In the genomic region with DNA sequence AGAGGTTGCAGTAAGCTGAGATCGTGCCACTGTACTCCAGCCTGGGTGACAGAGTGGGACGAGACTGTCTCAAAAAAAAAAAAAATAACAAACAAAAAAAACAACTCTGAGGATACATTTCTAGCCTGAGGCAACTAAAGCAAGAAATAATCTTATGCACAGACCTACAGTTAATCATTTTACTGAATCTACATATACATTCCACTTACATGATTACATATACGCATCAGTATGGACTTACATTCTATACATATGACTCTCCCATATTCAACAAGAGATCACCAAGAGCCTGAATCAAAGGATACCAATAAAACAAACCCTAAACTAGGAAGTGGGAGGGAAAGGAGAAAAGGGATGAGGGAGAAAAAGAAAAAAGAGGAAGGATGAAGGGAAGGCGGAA, we compare ENCODE assay signal across 8 cellular contexts. TPM values are rescaled to one million over a fixed set of nuclear protein-coding genes. Genes with fewer than 3 reads are reported as not detected.
A peak's percentile ranks its signal among the peaks of the same experiment; 100 is the strongest.
DNase-seq lines count a peak whose midpoint lies in the region; ATAC-seq and TF ChIP-seq lines count a peak whose summit lies in the region.

No MANE protein-coding gene starts in this region.

- no peak overlapping the region for H3K27ac ChIP-seq in left ventricle myocardium inferior (replicated peaks)
- no peak overlapping the region for H3K27ac ChIP-seq in upper lobe of right lung
- H3K27ac ChIP-seq in right cardiac atrium (ENCODE audit: low read length): no peak overlapping the region

- no peak overlapping the region for H3K9ac ChIP-seq in iPS-15b (ENCODE audit: low read depth, low read length)

- peaks cover 27% of the 10 kb centered on the region for H3K4me1 ChIP-seq in left ventricle myocardium inferior
- H3K4me1 ChIP-seq in iPS-15b (ENCODE audit: control insufficient read depth, insufficient read depth, low read length): no peaks in the 10 kb centered on the region
- peaks cover 16% of the 10 kb centered on the region for H3K4me1 ChIP-seq in upper lobe of right lung
- H3K4me1 ChIP-seq in right cardiac atrium (ENCODE audit: control insufficient read depth, insufficient read depth, low read length): peaks cover 2% of the 10 kb centered on the region

- H3K4me1 Mint-ChIP-seq in activated CD8-positive, alpha-beta T cell treated with anti-CD3 and anti-CD28 coated beads, Interleukin-2, amount 10 ng/mL, durations not matched to agents 7 days and 5 days (ENCODE audit: low read depth): peaks cover 44% of the 10 kb centered on the region

- peak overlapping the region; percentile 93 for H3K27ac Mint-ChIP-seq in activated CD8-positive, alpha-beta T cell treated with anti-CD3 and anti-CD28 coated beads, Interleukin-2, amount 10 ng/mL, durations not matched to agents 7 days and 5 days

- CTCF ChIA-PET in activated CD8-positive, alpha-beta T cell treated with anti-CD3 and anti-CD28 coated beads, Interleukin-2, amount 10 ng/mL, durations not matched to agents 7 days and 5 days (lab: Charles Lee): interaction anchor here (0.8 to 3.9 kb wide), 3 partner anchors 51 to 427 kb away, joined by 3 to 26 read pairs (median 12); a partner anchor contains a TSS

- peaks cover 57% of the 10 kb centered on the region for H3K36me3 Mint-ChIP-seq in activated CD8-positive, alpha-beta T cell treated with anti-CD3 and anti-CD28 coated beads, Interleukin-2, amount 10 ng/mL, durations not matched to agents 7 days and 5 days (ENCODE audit: low read depth)

- no peaks in the 10 kb centered on the region for H3K27me3 Mint-ChIP-seq in activated CD8-positive, alpha-beta T cell treated with anti-CD3 and anti-CD28 coated beads, Interleukin-2, amount 10 ng/mL, durations not matched to agents 7 days and 5 days (ENCODE audit: low read depth)

- intact Hi-C loops in left ventricle myocardium inferior (cut with micrococcal nuclease): no loop called here
- intact Hi-C loops in Right ventricle myocardium superior (cut with DNase I): loop anchor here (5.0 kb wide), 1 partner anchor 49 kb away; a partner anchor contains a TSS
- intact Hi-C loops in upper lobe of right lung (cut with DNase I): no loop called here
- intact Hi-C loops in right cardiac atrium (cut with DNase I): no loop called here

- no peak for ATAC-seq in Right ventricle myocardium superior (ENCODE audit: poor library complexity)
- no peak for ATAC-seq in activated CD8-positive, alpha-beta T cell treated with anti-CD3 and anti-CD28 coated beads, Interleukin-2, amount 10 ng/mL, durations not matched to agents 7 days and 5 days
- ATAC-seq in upper lobe of right lung: no peak
- ATAC-seq in right cardiac atrium: no peak
- no peak for ATAC-seq in HG03439 (IDR thresholded peaks at IDR 0.05; ENCODE audit: unreplicated experiment)
- no peak for ATAC-seq in GM19467 (IDR thresholded peaks at IDR 0.05; ENCODE audit: unreplicated experiment)

- DNase-seq in left ventricle myocardium inferior (no peak), Right ventricle myocardium superior (no peak), upper lobe of right lung (no peak), right cardiac atrium (no peak)
- DNase-seq in activated CD8-positive, alpha-beta T cell treated with anti-CD3 and anti-CD28 coated beads, Interleukin-2, amount 10 ng/mL, durations not matched to agents 7 days and 5 days: no peak

- H3K9me3 Mint-ChIP-seq in activated CD8-positive, alpha-beta T cell treated with anti-CD3 and anti-CD28 coated beads, Interleukin-2, amount 10 ng/mL, durations not matched to agents 7 days and 5 days (ENCODE audit: insufficient read depth): no peaks in the 10 kb centered on the region

- H3K27me3 ChIP-seq in left ventricle myocardium inferior (ENCODE audit: low read depth): no peaks in the 10 kb centered on the region
- no peaks in the 10 kb centered on the region for H3K27me3 ChIP-seq in iPS-15b (ENCODE audit: control insufficient read depth, insufficient read depth, low read length)
- no peaks in the 10 kb centered on the region for H3K27me3 ChIP-seq in upper lobe of right lung
- H3K27me3 ChIP-seq in right cardiac atrium (ENCODE audit: control insufficient read depth, insufficient read depth): no peaks in the 10 kb centered on the region

- H3K36me3 ChIP-seq in left ventricle myocardium inferior: peaks cover 12% of the 10 kb centered on the region
- H3K36me3 ChIP-seq in iPS-15b (ENCODE audit: control insufficient read depth, insufficient read depth, low read length): peaks cover 10% of the 10 kb centered on the region
- no peaks in the 10 kb centered on the region for H3K36me3 ChIP-seq in upper lobe of right lung

- 88% methylated on average over 4 of the region's 4 CpGs for WGBS in right cardiac atrium

- TF ChIP-seq CTCF in left ventricle myocardium inferior (IDR thresholded peaks at IDR 0.05; ENCODE audit: borderline replicate concordance) (no peak), upper lobe of right lung (IDR thresholded peaks at IDR 0.05) (no peak)

- H3K4me3 ChIP-seq in left ventricle myocardium inferior (peak overlapping the region; percentile 75), iPS-15b (ENCODE audit: low read depth, low read length) (peak overlapping the region; percentile 99), upper lobe of right lung (peak overlapping the region; percentile 82), right cardiac atrium (ENCODE audit: low read length) (no peak overlapping the region)

- no peaks in the 10 kb centered on the region for H3K9me3 ChIP-seq in left ventricle myocardium inferior (replicated peaks)
- H3K9me3 ChIP-seq in iPS-15b (ENCODE audit: control insufficient read depth, insufficient read depth, low read length): no peaks in the 10 kb centered on the region
- H3K9me3 ChIP-seq in upper lobe of right lung: no peaks in the 10 kb centered on the region
- no peaks in the 10 kb centered on the region for H3K9me3 ChIP-seq in right cardiac atrium (ENCODE audit: control insufficient read depth, low read length)

- POLR2A ChIA-PET in activated CD8-positive, alpha-beta T cell treated with anti-CD3 and anti-CD28 coated beads, Interleukin-2, amount 10 ng/mL, durations not matched to agents 7 days and 5 days (lab: Charles Lee): interaction anchor here (0.6 to 1.7 kb wide), 7 partner anchors 45 to 436 kb away, joined by 3 to 7 read pairs (median 3); a partner anchor contains a TSS

- peak overlapping the region; percentile 80 for H3K4me3 Mint-ChIP-seq in activated CD8-positive, alpha-beta T cell treated with anti-CD3 and anti-CD28 coated beads, Interleukin-2, amount 10 ng/mL, durations not matched to agents 7 days and 5 days

RNA-seq across cellular contexts. Expression of a gene that starts 1.1 kb away (rescaled TPM):
- total RNA-seq in left ventricle myocardium inferior (15.3 TPM), Right ventricle myocardium superior (15.8 TPM), upper lobe of right lung (31.5 TPM), right cardiac atrium (10 to 100 TPM; 13.2 to 26.0 (median 20.0) TPM)
- 10 to 100 TPM; 49.9 to 51.7 TPM for total RNA-seq in activated CD8-positive, alpha-beta T cell treated with anti-CD3 and anti-CD28 coated beads, Interleukin-2, amount 10 ng/mL, durations not matched to agents 7 days and 5 days
- polyA plus RNA-seq in right cardiac atrium: 27.2 TPM

RNA-seq across cellular contexts. Expression of a gene that starts 50.1 kb away (rescaled TPM):
- total RNA-seq in left ventricle myocardium inferior: 8.6 TPM
- total RNA-seq in Right ventricle myocardium superior: 10.4 TPM
- total RNA-seq in activated CD8-positive, alpha-beta T cell treated with anti-CD3 and anti-CD28 coated beads, Interleukin-2, amount 10 ng/mL, durations not matched to agents 7 days and 5 days: 1 to 10 TPM; 7.1 to 7.8 TPM
- 10.9 TPM for total RNA-seq in upper lobe of right lung
- total RNA-seq in right cardiac atrium: 10 to 100 TPM in 2 of 4 donors, 1 to 10 TPM in 2; 8.4 to 10.7 (median 10.2) TPM
- 4.6 TPM for polyA plus RNA-seq in right cardiac atrium

RNA-seq across cellular contexts. Expression of a gene that starts 50.4 kb away (rescaled TPM):
- total RNA-seq in left ventricle myocardium inferior: 5.8 TPM
- total RNA-seq in Right ventricle myocardium superior: 4.6 TPM
- total RNA-seq in activated CD8-positive, alpha-beta T cell treated with anti-CD3 and anti-CD28 coated beads, Interleukin-2, amount 10 ng/mL, durations not matched to agents 7 days and 5 days: 10 to 100 TPM; 11.9 to 12.8 TPM
- 7.1 TPM for total RNA-seq in upper lobe of right lung
- 10 to 100 TPM; 10.5 to 16.6 (median 12.1) TPM for total RNA-seq in right cardiac atrium
- polyA plus RNA-seq in right cardiac atrium: 7.5 TPM

RNA-seq across cellular contexts. Expression of a gene that starts 58.6 kb away (rescaled TPM):
- total RNA-seq in left ventricle myocardium inferior: 295 TPM
- 328 TPM for total RNA-seq in Right ventricle myocardium superior
- total RNA-seq in activated CD8-positive, alpha-beta T cell treated with anti-CD3 and anti-CD28 coated beads, Interleukin-2, amount 10 ng/mL, durations not matched to agents 7 days and 5 days: 100 to 1,000 TPM; 193 TPM
- total RNA-seq in upper lobe of right lung: 140 TPM
- 100 to 1,000 TPM; 238 to 276 (median 258) TPM for total RNA-seq in right cardiac atrium
- polyA plus RNA-seq in right cardiac atrium: 298 TPM
